Comparison of ENCODE assay signal across 1 cellular context in genomic region chr19:8609210-8610040, GRCh38.
TF ChIP-seq lines count a peak whose summit lies in the region.

No MANE protein-coding gene starts in this region.

TF ChIP-seq in H1, 55 proteins besides CTCF, POLR2A, EP300 and RAD21:
- TF ChIP-seq ZNF274 (IDR thresholded peaks at IDR 0.05; ENCODE audit: borderline replicate concordance, extremely low read depth, low read length) = no peak
- TF ChIP-seq CBX5 (IDR thresholded peaks at IDR 0.05; ENCODE audit: low read depth, low read length) = no peak
- no peak for TF ChIP-seq GABPA (IDR thresholded peaks at IDR 0.05; ENCODE audit: borderline replicate concordance, insufficient read depth, low read length)
- no peak for TF ChIP-seq RBBP5 (IDR thresholded peaks at IDR 0.05; ENCODE audit: borderline replicate concordance, low read depth, low read length)
- no peak for TF ChIP-seq RXRA (IDR thresholded peaks at IDR 0.05; ENCODE audit: insufficient read depth, low read depth, low read length)
- no peak for TF ChIP-seq KDM4A (IDR thresholded peaks at IDR 0.05; ENCODE audit: low read depth, low read length, severe bottlenecking)
- peak in 1 of 2 experiments; percentile 56; a peak in 3 of 4 replicates for TF ChIP-seq SIN3A (conservative IDR thresholded peaks at IDR 0.05 in 1 of 2, IDR thresholded peaks at IDR 0.05 in 1 of 2; ENCODE audit: low read depth in 1 of 2, low read length in 2 of 2)
- peak; percentile 57 for TF ChIP-seq ASH2L (IDR thresholded peaks at IDR 0.05; ENCODE audit: low read length)
- TF ChIP-seq HDAC6 (IDR thresholded peaks at IDR 0.05; ENCODE audit: low read depth, low read length) = no peak
- TF ChIP-seq SP1 (IDR thresholded peaks at IDR 0.05; ENCODE audit: low read depth, low read length) = 0 out of 2 replicates have a peak, but pooled peaks have one; percentile 10
- no peak for TF ChIP-seq KDM5A (IDR thresholded peaks at IDR 0.05; ENCODE audit: low read length)
- TF ChIP-seq TBP (IDR thresholded peaks at IDR 0.05; ENCODE audit: low read depth, low read length) = peak; percentile 51; the same call in 1 of the 2 replicates
- TF ChIP-seq SAP30 (IDR thresholded peaks at IDR 0.05; ENCODE audit: insufficient read depth, insufficient replicate concordance, low read length) = no peak
- TF ChIP-seq POU5F1 (IDR thresholded peaks at IDR 0.05; ENCODE audit: low read depth, low read length) = no peak
- no peak for TF ChIP-seq JUN (IDR thresholded peaks at IDR 0.05; ENCODE audit: low read depth, low read length)
- TF ChIP-seq CTBP2 (IDR thresholded peaks at IDR 0.05; ENCODE audit: borderline replicate concordance, insufficient read depth, insufficient read length, low read length) = no peak
- TF ChIP-seq NANOG (IDR thresholded peaks at IDR 0.05; ENCODE audit: insufficient read depth, low read depth, low read length, poor library complexity, severe bottlenecking) = no peak
- no peak for TF ChIP-seq YY1 (IDR thresholded peaks at IDR 0.05; ENCODE audit: low read depth, low read length)
- TF ChIP-seq MAFK (IDR thresholded peaks at IDR 0.05; ENCODE audit: low read depth, low read length) = no peak
- no peak for TF ChIP-seq E2F6 (IDR thresholded peaks at IDR 0.05)
- TF ChIP-seq USF2 (IDR thresholded peaks at IDR 0.05; ENCODE audit: low read length) = no peak
- TF ChIP-seq EGR1 (IDR thresholded peaks at IDR 0.05; ENCODE audit: borderline replicate concordance, low read depth, low read length) = 0 out of 2 replicates have a peak, but pooled peaks have one; percentile 2
- 0 out of 4 replicates have a peak, but pooled peaks of 1 of the 2 experiments have one; percentile 6 for TF ChIP-seq HDAC2 (IDR thresholded peaks at IDR 0.05; ENCODE audit: borderline replicate concordance in 1 of 2, low read depth in 2 of 2, low read length in 2 of 2)
- TF ChIP-seq BCL11A (IDR thresholded peaks at IDR 0.05; ENCODE audit: low read depth in 2 of 2, low read length in 2 of 2) = no peak
- TF ChIP-seq CHD7 (IDR thresholded peaks at IDR 0.05; ENCODE audit: insufficient replicate concordance, low read length) = no peak
- TF ChIP-seq BACH1 (IDR thresholded peaks at IDR 0.05; ENCODE audit: low read length) = no peak
- no peak for TF ChIP-seq SP2 (IDR thresholded peaks at IDR 0.05; ENCODE audit: low read length)
- no peak for TF ChIP-seq CHD2 (IDR thresholded peaks at IDR 0.05; ENCODE audit: low read length)
- no peak for TF ChIP-seq NRF1 (IDR thresholded peaks at IDR 0.05; ENCODE audit: low read depth, low read length)
- TF ChIP-seq SP4 (IDR thresholded peaks at IDR 0.05; ENCODE audit: low read length) = no peak
- TF ChIP-seq BRCA1 (IDR thresholded peaks at IDR 0.05; ENCODE audit: low read depth, low read length) = no peak
- no peak for TF ChIP-seq SRF (IDR thresholded peaks at IDR 0.05; ENCODE audit: low read depth, low read length)
- TF ChIP-seq MAX (IDR thresholded peaks at IDR 0.05) = peak; percentile 11; the same call in 1 of the 2 replicates
- no peak for TF ChIP-seq JUND (IDR thresholded peaks at IDR 0.05; ENCODE audit: low read length)
- peak; percentile 42 for TF ChIP-seq TAF7 (optimal IDR thresholded peaks at IDR 0.05; ENCODE audit: borderline replicate concordance, low read depth, low read length)
- no peak for TF ChIP-seq EZH2 (IDR thresholded peaks at IDR 0.05; ENCODE audit: low read depth, low read length, severe bottlenecking)
- TF ChIP-seq TAF1 (IDR thresholded peaks at IDR 0.05; ENCODE audit: low read depth, low read length) = peak; percentile 51; the same call in 1 of the 2 replicates
- no peak for TF ChIP-seq CEBPB (IDR thresholded peaks at IDR 0.05; ENCODE audit: low read depth, low read length)
- TF ChIP-seq RNF2 (IDR thresholded peaks at IDR 0.05; ENCODE audit: borderline replicate concordance, low read depth, low read length, missing control alignments, poor library complexity, severe bottlenecking) = no peak
- TF ChIP-seq CREB1 (IDR thresholded peaks at IDR 0.05) = no peak
- TF ChIP-seq CBX8 (IDR thresholded peaks at IDR 0.05; ENCODE audit: borderline replicate concordance, low read depth, low read length) = no peak
- TF ChIP-seq CHD1 (IDR thresholded peaks at IDR 0.05; ENCODE audit: low read depth, low read length) = no peak
- TF ChIP-seq TCF12 (IDR thresholded peaks at IDR 0.05; ENCODE audit: low read depth, low read length) = peak; percentile 68; the same call in 1 of the 2 replicates
- TF ChIP-seq ATF2 (IDR thresholded peaks at IDR 0.05; ENCODE audit: low read length) = no peak
- TF ChIP-seq TEAD4 (IDR thresholded peaks at IDR 0.05; ENCODE audit: low read depth, low read length) = no peak
- TF ChIP-seq SIX5 (IDR thresholded peaks at IDR 0.05; ENCODE audit: low read depth, low read length) = no peak
- no peak for TF ChIP-seq SUZ12 (IDR thresholded peaks at IDR 0.05; ENCODE audit: low read length)
- TF ChIP-seq RFX5 (IDR thresholded peaks at IDR 0.05; ENCODE audit: borderline replicate concordance, low read depth, low read length) = no peak
- TF ChIP-seq FOSL1 (IDR thresholded peaks at IDR 0.05; ENCODE audit: insufficient read depth, low read depth, low read length) = no peak
- TF ChIP-seq PHF8 (conservative IDR thresholded peaks at IDR 0.05; ENCODE audit: low read depth, low read length) = no peak
